In the genomic region with DNA sequence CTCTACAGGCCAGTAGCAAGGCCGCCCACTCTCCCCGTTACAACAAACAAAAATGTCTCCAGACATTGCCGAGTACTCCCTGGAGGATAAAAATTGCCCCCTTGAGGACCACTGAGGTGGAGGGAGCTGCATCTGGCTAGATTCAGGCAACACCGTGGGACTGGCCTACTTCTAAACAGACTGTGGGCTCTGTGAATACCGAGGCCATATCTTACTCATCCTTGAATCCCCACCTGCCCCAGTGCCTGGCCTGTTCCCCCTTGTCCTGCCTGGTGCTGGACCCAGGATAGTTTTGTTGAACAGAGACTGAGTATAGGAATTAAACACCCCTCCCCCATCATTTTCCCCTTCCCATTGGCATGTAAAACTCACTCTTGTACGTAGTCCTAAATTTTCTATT, we compare ENCODE assay signal across 30 cellular contexts.
DNase-seq lines count a peak whose midpoint lies in the region; ATAC-seq, FAIRE-seq and TF ChIP-seq lines count a peak whose summit lies in the region.
"Had no signal": no experiment of that assay in that cellular context is flagged by ENCODE, and none has a peak within 500 bp of the region (broad histone marks: within the 10 kb centered on the region; RNA-seq: fewer than 3 reads in every experiment).

No MANE protein-coding gene starts in this region.

- H3K4me3 Mint-ChIP-seq in HFFc6 = peak overlapping the region; percentile 75
- H3K4me3 Mint-ChIP-seq: activated T-helper 1 cell treated with anti-CD3 and anti-CD28 coated beads, Interleukin-12 subunit alpha, Interleukin-12 subunit beta, Interleukin-2, Interleukin-4 antibody, amounts not matched to agents 30 ng/mL and 10 ng/mL and 1 ng/mL, durations not matched to agents 14 hours and 24 hours and 36 hours; effector memory CD8-positive, alpha-beta T cell; memory B cell; neural progenitor cell had no signal

- no peak for TF ChIP-seq CTCF in A549 (IDR thresholded peaks at IDR 0.05)
- no peak for TF ChIP-seq CTCF in HFFc6 (IDR thresholded peaks at IDR 0.05)
- TF ChIP-seq CTCF in WI38 (IDR thresholded peaks at IDR 0.05; ENCODE audit: low read depth, low read length) = no peak
- no peak for TF ChIP-seq CTCF in upper lobe of left lung (IDR thresholded peaks at IDR 0.05)

- H3K4me2 ChIP-seq in A549 = peak overlapping the region; percentile 58
- H3K4me2 ChIP-seq: hepatocyte, KMS-11, neural progenitor cell had no signal

- H3K27me3 Mint-ChIP-seq in HFFc6 (ENCODE audit: insufficient read depth) = no peaks in the 10 kb centered on the region; the same call in 1 of the 2 replicates

- H3K4me3 ChIP-seq in A549 = no peak overlapping the region
- H3K4me3 ChIP-seq in WI38 (ENCODE audit: low read depth, low read length) = peak overlapping the region; percentile 22; the same call in 1 of the 2 replicates
- no peak overlapping the region for H3K4me3 ChIP-seq in upper lobe of left lung
- H3K4me3 ChIP-seq: cardiac muscle cell, coronary artery, hepatocyte, neural progenitor cell, right lobe of liver had no signal

- CTCF ChIA-PET in A549 (lab: Yijun Ruan, JAX) = no interaction called here
- CTCF ChIA-PET in HEK293T (lab: Yijun Ruan, JAX) = no interaction called here

- WGBS in A549 (ENCODE audit: missing lambda C conversion rate) = 62% methylated on average over 6 of the region's 6 CpGs
- WGBS in upper lobe of left lung, 2 donors = 53 to 73% methylated on average over 3 to 6 of the region's 6 CpGs

- ATAC-seq in A549 (peak; percentile 33 to 56; a peak in 4 of 6 replicates), HG02840 (IDR thresholded peaks at IDR 0.05; ENCODE audit: low FRiP score, unreplicated experiment) (no peak), upper lobe of left lung (ENCODE audit: low FRiP score in 2 of 2) (no peak), HG02763 (IDR thresholded peaks at IDR 0.05; ENCODE audit: unreplicated experiment) (no peak)
- ATAC-seq: effector memory CD8-positive, alpha-beta T cell; Right ventricle myocardium inferior had no signal

- no peak for TF ChIP-seq POLR2A in A549 (IDR thresholded peaks at IDR 0.05; ENCODE audit: low read length)
- no peak for TF ChIP-seq POLR2A in upper lobe of left lung (IDR thresholded peaks at IDR 0.05)

- H3K9me3 Mint-ChIP-seq in HFFc6 = peaks cover 12% of the 10 kb centered on the region
- H3K9me3 Mint-ChIP-seq: activated T-helper 1 cell treated with anti-CD3 and anti-CD28 coated beads, Interleukin-12 subunit alpha, Interleukin-12 subunit beta, Interleukin-2, Interleukin-4 antibody, amounts not matched to agents 30 ng/mL and 10 ng/mL and 1 ng/mL, durations not matched to agents 14 hours and 24 hours and 36 hours; effector memory CD8-positive, alpha-beta T cell had no signal

- FAIRE-seq in A549 (lab: Jason Lieb, UNC) = no peak
- FAIRE-seq: frontal cortex had no signal

- H3K4me1 ChIP-seq in A549 = peaks cover 12% of the 10 kb centered on the region
- H3K4me1 ChIP-seq in upper lobe of left lung = no peaks in the 10 kb centered on the region
- H3K4me1 ChIP-seq: right lobe of liver had no signal

- H3K27ac Mint-ChIP-seq in HFFc6 = peak overlapping the region; percentile 97
- H3K27ac Mint-ChIP-seq: activated T-helper 1 cell treated with anti-CD3 and anti-CD28 coated beads, Interleukin-12 subunit alpha, Interleukin-12 subunit beta, Interleukin-2, Interleukin-4 antibody, amounts not matched to agents 30 ng/mL and 10 ng/mL and 1 ng/mL, durations not matched to agents 14 hours and 24 hours and 36 hours; effector memory CD8-positive, alpha-beta T cell; memory B cell; neural progenitor cell; progenitor cell of endocrine pancreas had no signal

- POLR2A ChIA-PET in A549 (lab: Yijun Ruan, JAX) = no interaction called here
- POLR2A ChIA-PET in HEK293T (lab: Yijun Ruan, JAX) = no interaction called here

- no peaks in the 10 kb centered on the region for H3K27me3 ChIP-seq in upper lobe of left lung
- H3K27me3 ChIP-seq: cardiac muscle cell, hepatocyte, neural progenitor cell, right lobe of liver had no signal

- no peak for TF ChIP-seq RAD21 in A549 (conservative IDR thresholded peaks at IDR 0.05 in 1 of 2, IDR thresholded peaks at IDR 0.05 in 1 of 2)

- H3K27ac ChIP-seq in A549 = peak overlapping the region; percentile 76 to 93
- no peak overlapping the region for H3K27ac ChIP-seq in upper lobe of left lung
- H3K27ac ChIP-seq: cardiac muscle cell, coronary artery, hepatocyte, KMS-11, neural progenitor cell, right lobe of liver had no signal

- H3K9me3 ChIP-seq in A549 = 0 out of 3 replicates have a peak, but pooled peaks cover 5% of the 10 kb centered on the region
- H3K9me3 ChIP-seq in upper lobe of left lung = no peaks in the 10 kb centered on the region
- H3K9me3 ChIP-seq: right lobe of liver had no signal

- peaks cover 14% of the 10 kb centered on the region for H3K36me3 Mint-ChIP-seq in HFFc6 (ENCODE audit: low read depth)
- H3K36me3 Mint-ChIP-seq: memory B cell, neural progenitor cell had no signal

- H3K4me1 Mint-ChIP-seq in HFFc6 (ENCODE audit: low read depth) = peaks cover 64% of the 10 kb centered on the region
- H3K4me1 Mint-ChIP-seq: memory B cell had no signal

- no peak for TF ChIP-seq EP300 in A549 (IDR thresholded peaks at IDR 0.05)
- no peak for TF ChIP-seq EP300 in upper lobe of left lung (IDR thresholded peaks at IDR 0.05)

- DNase-seq in A549 (ENCODE audit: low read depth in 1 of 2, low spot score in 1 of 2) (no peak), HFFc6 (peak; percentile 4), iris pigment epithelial cell (ENCODE audit: low read depth) (peak; percentile 22), upper lobe of left lung (no peak), HEK293T (ENCODE audit: extremely low spot score) (no peak)
- DNase-seq: 8988T; activated CD4-positive, alpha-beta T cell treated with anti-CD3 and anti-CD28 coated beads, Interleukin-2, amount 50 U/mL, for 4 hours; activated CD4-positive, CD25-positive, alpha-beta regulatory T cell; activated CD8-positive, alpha-beta memory T cell treated with anti-CD3 and anti-CD28 coated beads, Interleukin-2, amount 50 U/mL, for 4 hours; activated naive CD4-positive, alpha-beta T cell treated with anti-CD3 and anti-CD28 coated beads, Interleukin-2, amount 50 U/mL, for 16 hours; AML-193; DMS153; effector memory CD8-positive, alpha-beta T cell; NCI-H146; NCI-H446 treated with DMSO at 0.1 percent for 48 hours; stimulated activated naive CD4-positive, alpha-beta T cell had no signal

- H3K36me3 ChIP-seq in upper lobe of left lung = no peaks in the 10 kb centered on the region
- H3K36me3 ChIP-seq: cardiac muscle cell, neural progenitor cell, right lobe of liver had no signal

TF ChIP-seq in A549, 52 proteins besides CTCF, POLR2A, EP300 and RAD21 (continues in another document):
- TF ChIP-seq JUNB (IDR thresholded peaks at IDR 0.05) (no peak), RNF2 (IDR thresholded peaks at IDR 0.05; ENCODE audit: borderline replicate concordance, low read depth) (no peak), EHMT2 (IDR thresholded peaks at IDR 0.05; ENCODE audit: low read depth) (no peak), SMC3 (IDR thresholded peaks at IDR 0.05) (no peak), FOSB (CRISPR knock-in tag; IDR thresholded peaks at IDR 0.05) (no peak), HOXB5 (CRISPR knock-in tag; IDR thresholded peaks at IDR 0.05) (no peak), BHLHE40 (IDR thresholded peaks at IDR 0.05; ENCODE audit: low read depth, low read length) (no peak), RCOR1 (IDR thresholded peaks at IDR 0.05; ENCODE audit: low read depth, low read length) (no peak), FOXS1 (CRISPR knock-in tag; IDR thresholded peaks at IDR 0.05) (no peak), NR3C1 (IDR thresholded peaks at IDR 0.05) (no peak), HOXB13 (CRISPR knock-in tag; IDR thresholded peaks at IDR 0.05; ENCODE audit: low read depth) (no peak), CBX2 (IDR thresholded peaks at IDR 0.05; ENCODE audit: borderline replicate concordance, low read depth) (no peak)
- TF ChIP-seq, protein P1, sequence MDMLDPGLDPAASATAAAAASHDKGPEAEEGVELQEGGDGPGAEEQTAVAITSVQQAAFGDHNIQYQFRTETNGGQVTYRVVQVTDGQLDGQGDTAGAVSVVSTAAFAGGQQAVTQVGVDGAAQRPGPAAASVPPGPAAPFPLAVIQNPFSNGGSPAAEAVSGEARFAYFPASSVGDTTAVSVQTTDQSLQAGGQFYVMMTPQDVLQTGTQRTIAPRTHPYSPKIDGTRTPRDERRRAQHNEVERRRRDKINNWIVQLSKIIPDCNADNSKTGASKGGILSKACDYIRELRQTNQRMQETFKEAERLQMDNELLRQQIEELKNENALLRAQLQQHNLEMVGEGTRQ (IDR thresholded peaks at IDR 0.05) = no peak
- TF ChIP-seq, protein P2, sequence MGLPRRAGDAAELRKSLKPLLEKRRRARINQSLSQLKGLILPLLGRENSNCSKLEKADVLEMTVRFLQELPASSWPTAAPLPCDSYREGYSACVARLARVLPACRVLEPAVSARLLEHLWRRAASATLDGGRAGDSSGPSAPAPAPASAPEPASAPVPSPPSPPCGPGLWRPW (IDR thresholded peaks at IDR 0.05) = no peak

TF ChIP-seq in HEK293T, 16 proteins besides CTCF, POLR2A, EP300 and RAD21:
- TF ChIP-seq FOXK2 (IDR thresholded peaks at IDR 0.05) (no peak), CTBP1 (IDR thresholded peaks at IDR 0.05; ENCODE audit: borderline replicate concordance) (no peak), FOXM1 (IDR thresholded peaks at IDR 0.05; ENCODE audit: borderline replicate concordance) (no peak), FOXA1 (IDR thresholded peaks at IDR 0.05) (no peak), NFRKB (IDR thresholded peaks at IDR 0.05) (no peak), SP1 (IDR thresholded peaks at IDR 0.05) (no peak), ZNF384 (IDR thresholded peaks at IDR 0.05) (no peak), ELF4 (IDR thresholded peaks at IDR 0.05) (no peak), ARNT (IDR thresholded peaks at IDR 0.05) (no peak), HDGF (IDR thresholded peaks at IDR 0.05; ENCODE audit: borderline replicate concordance) (no peak), SUZ12 (IDR thresholded peaks at IDR 0.05) (no peak), TARDBP (IDR thresholded peaks at IDR 0.05) (no peak), BHLHE40 (IDR thresholded peaks at IDR 0.05; ENCODE audit: borderline replicate concordance) (no peak)

Comparison
In these comparisons a context has a peak if more than half of its experiments do, and no peak if none do; other contexts are left out.
1. ATAC-seq: peak in A549 (2 of 2); none in HG02840 (single experiment), upper lobe of left lung (0 of 2) and HG02763 (single experiment).
2. DNase-seq: peak in HFFc6 (single experiment) and iris pigment epithelial cell (single experiment); none in A549 (0 of 2), upper lobe of left lung (0 of 2) and HEK293T (single experiment).
3. H3K27ac ChIP-seq: peak in A549 (2 of 2); none in upper lobe of left lung (0 of 4).